8 cellular contexts compared by ENCODE assay signal in genomic region chr11:64449381-64450167, GRCh38.
DNase-seq lines count a peak whose midpoint lies in the region; ATAC-seq and TF ChIP-seq lines count a peak whose summit lies in the region.

No MANE protein-coding gene starts in this region.

- H4K20me1 ChIP-seq in KMS-11 (ENCODE audit: insufficient read depth): no peaks in the 10 kb centered on the region

- intact Hi-C loops in activated T-helper 2 cell treated with anti-CD3 and anti-CD28 coated beads, Interferon-gamma antibody, Interleukin-2, Interleukin-4, amounts not matched to agents 10 μg/mL and 5 μg/mL and 100 μg/mL, durations not matched to agents 14 hours and 24 hours and 36 hours (cut with micrococcal nuclease): loop anchor here (2.0 kb wide), 1 partner anchor 203 kb away; no protein-coding TSS in a partner anchor
- intact Hi-C loops in stomach (cut with DNase I; ENCODE audit: low total_unique reads): no loop called here

- H3K36me3 Mint-ChIP-seq in activated T-helper 2 cell treated with anti-CD3 and anti-CD28 coated beads, Interferon-gamma antibody, Interleukin-2, Interleukin-4, amounts not matched to agents 10 μg/mL and 5 μg/mL and 100 μg/mL, durations not matched to agents 14 hours and 24 hours and 36 hours (ENCODE audit: low read depth): no peaks in the 10 kb centered on the region
- H3K36me3 Mint-ChIP-seq in neural crest cell (ENCODE audit: low read depth): no peaks in the 10 kb centered on the region

- no peak overlapping the region for H3K27ac Mint-ChIP-seq in activated T-helper 2 cell treated with anti-CD3 and anti-CD28 coated beads, Interferon-gamma antibody, Interleukin-2, Interleukin-4, amounts not matched to agents 10 μg/mL and 5 μg/mL and 100 μg/mL, durations not matched to agents 14 hours and 24 hours and 36 hours
- H3K27ac Mint-ChIP-seq in neural crest cell (ENCODE audit: unreplicated experiment): no peak overlapping the region

- TF ChIP-seq EP300 in stomach (IDR thresholded peaks at IDR 0.05): no peak

- no peak overlapping the region for H3K4me3 ChIP-seq in KMS-11 (IDR thresholded peaks at IDR 0.05; ENCODE audit: insufficient read depth, low read depth, low read length)
- peak overlapping the region in 1 of 2 donors; percentile 28 for H3K4me3 ChIP-seq in foreskin fibroblast (ENCODE audit: low read depth in 1 of 2, low read length in 2 of 2)
- H3K4me3 ChIP-seq in stomach: peak overlapping the region; percentile 23 to 51 (median 38)

- WGBS in stomach, 5 donors: 19 to 26% (median 21%) methylated on average over 27 to 31 of the region's 31 CpGs

- peak; percentile 96 for TF ChIP-seq CTCF in GM12874 (IDR thresholded peaks at IDR 0.05; ENCODE audit: insufficient read depth, low read depth, low read length)
- peak; percentile 66 for TF ChIP-seq CTCF in KMS-11 (conservative IDR thresholded peaks at IDR 0.05; ENCODE audit: low read depth, low read length)
- TF ChIP-seq CTCF in RWPE1 (conservative IDR thresholded peaks at IDR 0.05; ENCODE audit: low read depth): peak; percentile 59
- TF ChIP-seq CTCF in foreskin fibroblast (IDR thresholded peaks at IDR 0.05; ENCODE audit: low read depth, low read length): peak; percentile 86
- peak; percentile 89 for TF ChIP-seq CTCF in neural crest cell (conservative IDR thresholded peaks at IDR 0.05)
- peak in 5 of 7 experiments; percentile 47 to 76 (median 58) for TF ChIP-seq CTCF in stomach (IDR thresholded peaks at IDR 0.05)

- no peak overlapping the region for H3K9ac ChIP-seq in KMS-11

- no peaks in the 10 kb centered on the region for H3K79me2 ChIP-seq in KMS-11 (ENCODE audit: insufficient read depth, low read depth)

- peaks cover 21% of the 10 kb centered on the region for H3K27me3 Mint-ChIP-seq in activated T-helper 2 cell treated with anti-CD3 and anti-CD28 coated beads, Interferon-gamma antibody, Interleukin-2, Interleukin-4, amounts not matched to agents 10 μg/mL and 5 μg/mL and 100 μg/mL, durations not matched to agents 14 hours and 24 hours and 36 hours (ENCODE audit: low read depth)
- peaks cover 29% of the 10 kb centered on the region for H3K27me3 Mint-ChIP-seq in neural crest cell (ENCODE audit: low read depth)

- DNase-seq in RWPE1 (ENCODE audit: low spot score) (peak; percentile 80), foreskin fibroblast (peak; percentile 20 to 65), neural crest cell (ENCODE audit: low read depth, low spot score) (peak; percentile 80), stomach (peak; percentile 70)
- peak; percentile 66 for DNase-seq in activated T-helper 2 cell treated with anti-CD3 and anti-CD28 coated beads, Interferon-gamma antibody, Interleukin-2, Interleukin-4, amounts not matched to agents 10 μg/mL and 5 μg/mL and 100 μg/mL, durations not matched to agents 14 hours and 24 hours and 36 hours (ENCODE audit: low spot score)

- peak overlapping the region; percentile 45; the same call in 1 of the 2 replicates for H2AFZ ChIP-seq in KMS-11 (ENCODE audit: low read depth)

- H3K9me3 ChIP-seq in stomach: no peaks in the 10 kb centered on the region

- H3K4me2 ChIP-seq in KMS-11: peak overlapping the region; percentile 78

- H3K4me1 ChIP-seq in KMS-11 (ENCODE audit: low read depth, poor library complexity, severe bottlenecking) (peaks cover 8% of the 10 kb centered on the region), stomach (peaks cover 20 to 28% (median 26%) of the 10 kb centered on the region in 4 donors)

- peaks cover 45% of the 10 kb centered on the region for H3K27me3 ChIP-seq in KMS-11 (ENCODE audit: insufficient read depth, low read depth)
- H3K27me3 ChIP-seq in stomach: peaks cover 0 to 9% (median 0%) of the 10 kb centered on the region in 3 donors

- POLR2A ChIA-PET in RWPE1 (lab: Yijun Ruan, JAX; ENCODE audit: low non-redundant PET): no interaction called here

- TF ChIP-seq POLR2A in stomach (IDR thresholded peaks at IDR 0.05): no peak

- H3K4me3 Mint-ChIP-seq in activated T-helper 2 cell treated with anti-CD3 and anti-CD28 coated beads, Interferon-gamma antibody, Interleukin-2, Interleukin-4, amounts not matched to agents 10 μg/mL and 5 μg/mL and 100 μg/mL, durations not matched to agents 14 hours and 24 hours and 36 hours (ENCODE audit: low read depth): peak overlapping the region; percentile 68
- H3K4me3 Mint-ChIP-seq in neural crest cell: peak overlapping the region; percentile 49

- H3K36me3 ChIP-seq in KMS-11 (ENCODE audit: insufficient read depth) (no peaks in the 10 kb centered on the region), stomach (no peaks in the 10 kb centered on the region)

- H3K27ac ChIP-seq in KMS-11 (no peak overlapping the region), RWPE1 (no peak overlapping the region), stomach (peak overlapping the region in 2 of 5 donors; percentile 42 to 46)

- H3K9me3 Mint-ChIP-seq in activated T-helper 2 cell treated with anti-CD3 and anti-CD28 coated beads, Interferon-gamma antibody, Interleukin-2, Interleukin-4, amounts not matched to agents 10 μg/mL and 5 μg/mL and 100 μg/mL, durations not matched to agents 14 hours and 24 hours and 36 hours: no peaks in the 10 kb centered on the region
- no peaks in the 10 kb centered on the region for H3K9me3 Mint-ChIP-seq in neural crest cell

- peaks cover 15% of the 10 kb centered on the region for H3K4me1 Mint-ChIP-seq in activated T-helper 2 cell treated with anti-CD3 and anti-CD28 coated beads, Interferon-gamma antibody, Interleukin-2, Interleukin-4, amounts not matched to agents 10 μg/mL and 5 μg/mL and 100 μg/mL, durations not matched to agents 14 hours and 24 hours and 36 hours (ENCODE audit: low read depth)
- H3K4me1 Mint-ChIP-seq in neural crest cell: peaks cover 18% of the 10 kb centered on the region

- ATAC-seq in GM19328 (IDR thresholded peaks at IDR 0.05; ENCODE audit: unreplicated experiment): no peak

- CTCF ChIA-PET in RWPE1 (lab: Yijun Ruan, JAX): interaction anchor here (0.6 to 2.4 kb wide), 53 partner anchors 8 to 1099 kb away, joined by 3 to 37 read pairs (median 4); partner anchors contain the start of gene RASGRP2
